8 cellular contexts compared by ENCODE assay signal in genomic region chr14:75127903-75128595, GRCh38. TPM values are rescaled to one million over a fixed set of nuclear protein-coding genes. Genes with fewer than 3 reads are reported as not detected.
DNase-seq lines count a peak whose midpoint lies in the region; ATAC-seq, FAIRE-seq and TF ChIP-seq lines count a peak whose summit lies in the region.

No MANE protein-coding gene starts in this region.

- no peak for ATAC-seq in HG02884 (IDR thresholded peaks at IDR 0.05; ENCODE audit: unreplicated experiment)

- peaks cover 0 to 40% (median 0%) of the 10 kb centered on the region in 4 donors for H3K4me1 ChIP-seq in Peyer's patch
- peaks cover 21 to 55% (median 48%) of the 10 kb centered on the region in 4 donors for H3K4me1 ChIP-seq in esophagus muscularis mucosa

- H3K9me3 ChIP-seq in Peyer's patch, result no peaks in the 10 kb centered on the region
- no peaks in the 10 kb centered on the region for H3K9me3 ChIP-seq in esophagus muscularis mucosa

- peak; percentile 57 for FAIRE-seq in GM12891 (lab: Jason Lieb, UNC)

- TF ChIP-seq POLR2A in GM12891 (IDR thresholded peaks at IDR 0.05; ENCODE audit: low read depth, low read length) (no peak), Peyer's patch (IDR thresholded peaks at IDR 0.05) (no peak), esophagus muscularis mucosa (IDR thresholded peaks at IDR 0.05; ENCODE audit: low read depth) (no peak)

- no peaks in the 10 kb centered on the region for H3K27me3 ChIP-seq in Peyer's patch
- H3K27me3 ChIP-seq in esophagus muscularis mucosa, result no peaks in the 10 kb centered on the region

- intact Hi-C loops in esophagus muscularis mucosa (cut with DNase I), result no loop called here
- intact Hi-C loops in posterior vena cava (cut with DNase I), result loop anchor here in 1 of 2 donors (10.0 kb wide), 1 partner anchor 367 kb away; no protein-coding TSS in a partner anchor

- no peak for TF ChIP-seq EP300 in esophagus muscularis mucosa (IDR thresholded peaks at IDR 0.05)

- DNase-seq in GM12891 (ENCODE audit: insufficient read length, low spot score) (no peak), Peyer's patch (no peak), esophagus muscularis mucosa (ENCODE audit: extremely low spot score) (no peak), retinal pigment epithelial cell (ENCODE audit: low read depth) (no peak), NCI-H526 (lab: John Stamatoyannopoulos, UW) (no peak), posterior vena cava (ENCODE audit: low spot score) (no peak), HCEC 1CT (no peak)

- 75% methylated on average over 10 of the region's 10 CpGs for WGBS in esophagus muscularis mucosa

- TF ChIP-seq CTCF in Peyer's patch (IDR thresholded peaks at IDR 0.05) (peak in 1 of 6 experiments; percentile 5), esophagus muscularis mucosa (IDR thresholded peaks at IDR 0.05) (no peak), retinal pigment epithelial cell (conservative IDR thresholded peaks at IDR 0.05; ENCODE audit: low read depth, low read length) (no peak)

- H3K4me3 ChIP-seq in Peyer's patch, result peak overlapping the region in 3 of 4 donors; percentile 67 to 78 (median 77)
- H3K4me3 ChIP-seq in esophagus muscularis mucosa, result peak overlapping the region; percentile 73 to 83 (median 80)
- peak overlapping the region; percentile 64 for H3K4me3 ChIP-seq in retinal pigment epithelial cell (ENCODE audit: low read length)

- H3K36me3 ChIP-seq in Peyer's patch (peaks cover 0 to 3% (median 0%) of the 10 kb centered on the region in 3 donors), esophagus muscularis mucosa (peaks cover 0 to 9% (median 7%) of the 10 kb centered on the region in 4 donors)

- H3K27ac ChIP-seq in Peyer's patch (peak overlapping the region in 3 of 4 donors; percentile 93 to 94 (median 94)), esophagus muscularis mucosa (replicated peaks in 1 of 4) (peak overlapping the region; percentile 93 to 95 (median 94))

TF ChIP-seq in GM12891, 5 proteins besides CTCF, POLR2A, EP300 and RAD21:
- no peak for TF ChIP-seq PAX5 (IDR thresholded peaks at IDR 0.05; ENCODE audit: insufficient read depth, low read length, severe bottlenecking)
- no peak for TF ChIP-seq SPI1 (IDR thresholded peaks at IDR 0.05; ENCODE audit: low read depth, low read length)
TF ChIP-seq in GM12891: peak in this region for 0.

RNA-seq across cellular contexts. Expression of gene NEK9, which starts 1.2 kb away (rescaled TPM):
- polyA plus RNA-seq in GM12891 (2012; ENCODE audit: low read depth, missing spikeins), result 39.9 TPM
- total RNA-seq in Peyer's patch (10 to 100 TPM; 32.4 to 53.6 (median 42.0) TPM), esophagus muscularis mucosa (100 to 1,000 TPM in 1 of 4 donors, 10 to 100 TPM in 3; 52.3 to 111 (median 79.0) TPM), posterior vena cava (10 to 100 TPM; 68.7 to 86.2 TPM)

RNA-seq across cellular contexts. Expression of gene TMED10, which starts 48.4 kb away (rescaled TPM):
- polyA plus RNA-seq in GM12891 (2012; ENCODE audit: low read depth, missing spikeins), result 90.2 TPM
- 100 to 1,000 TPM in 2 of 4 donors, 10 to 100 TPM in 2; 58.6 to 181 (median 115) TPM for total RNA-seq in Peyer's patch
- 100 to 1,000 TPM; 115 to 164 (median 129) TPM for total RNA-seq in esophagus muscularis mucosa
- 100 to 1,000 TPM; 259 to 311 TPM for total RNA-seq in posterior vena cava

RNA-seq across cellular contexts. Expression of gene ZC2HC1C, which starts 58.6 kb away (rescaled TPM):
- polyA plus RNA-seq in GM12891 (2012; ENCODE audit: low read depth, missing spikeins), result 0.59 TPM
- total RNA-seq in Peyer's patch (10 to 100 TPM in 3 of 4 donors, 1 to 10 TPM in 1; 9.2 to 18.3 (median 14.9) TPM), esophagus muscularis mucosa (1 to 10 TPM; 4.3 to 7.1 (median 5.9) TPM), posterior vena cava (1 to 10 TPM in 1 of 2 donors, under 1 TPM in 1; 0.46 to 2.3 TPM)
